ENCODE assay signal across 8 cellular contexts in genomic region chr19:4606921-4607678, GRCh38.
DNase-seq lines count a peak whose midpoint lies in the region; ATAC-seq, FAIRE-seq and TF ChIP-seq lines count a peak whose summit lies in the region.

No MANE protein-coding gene starts in this region.

- no peaks in the 10 kb centered on the region for H3K36me3 ChIP-seq in HEK293 (ENCODE audit: control insufficient read depth in 2 of 2, insufficient read depth in 1 of 2, low read length in 2 of 2)

- H3K4me3 ChIP-seq in HEK293 (ENCODE audit: low read depth, low read length), result no peak overlapping the region

- no peak for TF ChIP-seq CTCF in HEK293 (tag by site-specific recombination; IDR thresholded peaks at IDR 0.05)

- CTCF ChIA-PET in HEK293 (lab: Yijun Ruan, JAX), result interaction anchor here (0.7 to 1.5 kb wide), 3 partner anchors 20 to 40 kb away, joined by 3 to 4 read pairs (median 3); no protein-coding TSS in a partner anchor

- intact Hi-C loops in posterior cingulate gyrus (cut with DNase I), result no loop called here

- H3K27ac ChIP-seq in HEK293 (ENCODE audit: extremely low read depth, low read depth, low read length), result no peak overlapping the region

- DNase-seq in NCI-H524 treated with DMSO at 0.1 percent for 48 hours (lab: John Stamatoyannopoulos, UW) (peak; percentile 70), foreskin melanocyte (peak; percentile 48), posterior cingulate gyrus (peak in 9 of 10 donors; percentile 20 to 93 (median 40)), kidney glomerular epithelial cell (lab: John Stamatoyannopoulos, UW) (no peak), GM19239 (ENCODE audit: insufficient read length, low spot score) (no peak)

- POLR2A ChIA-PET in HEK293 (lab: Yijun Ruan, JAX), result interaction anchor here (0.5 to 1.1 kb wide), 3 partner anchors 10 to 1130 kb away, joined by 3 read pairs; no protein-coding TSS in a partner anchor

- ATAC-seq in GM18909 (IDR thresholded peaks at IDR 0.05; ENCODE audit: poor library complexity, unreplicated experiment) (no peak), HG02759 (IDR thresholded peaks at IDR 0.05; ENCODE audit: unreplicated experiment) (no peak)

- no peaks in the 10 kb centered on the region for H3K9me3 ChIP-seq in HEK293 (ENCODE audit: control insufficient read depth, insufficient read depth, low read depth, low read length)

- H3K4me1 ChIP-seq in HEK293 (ENCODE audit: control insufficient read depth, insufficient read depth, low read length), result no peaks in the 10 kb centered on the region

- no peak for FAIRE-seq in GM19239 (lab: Jason Lieb, UNC)

TF ChIP-seq in HEK293, 187 proteins besides CTCF, POLR2A, EP300 and RAD21:
- TF ChIP-seq PATZ1 (tag by site-specific recombination; IDR thresholded peaks at IDR 0.05), result peak; percentile 44; the same call in 1 of the 2 replicates
- TF ChIP-seq ZSCAN16 (tag by site-specific recombination; IDR thresholded peaks at IDR 0.05), result no peak
- no peak for TF ChIP-seq ZNF184 (tag by site-specific recombination; IDR thresholded peaks at IDR 0.05)
- TF ChIP-seq ZBTB8A (tag by site-specific recombination; IDR thresholded peaks at IDR 0.05), result peak; percentile 96
- no peak for TF ChIP-seq ZNF350 (tag by site-specific recombination; IDR thresholded peaks at IDR 0.05)
- TF ChIP-seq ZBTB49 (tag by site-specific recombination; IDR thresholded peaks at IDR 0.05; ENCODE audit: low read depth), result no peak
- no peak for TF ChIP-seq KLF1 (tag by site-specific recombination; IDR thresholded peaks at IDR 0.05)
- TF ChIP-seq SP2 (tag by site-specific recombination; IDR thresholded peaks at IDR 0.05), result peak; percentile 39; the same call in 1 of the 2 replicates
- TF ChIP-seq ZNF600 (tag by site-specific recombination; IDR thresholded peaks at IDR 0.05), result peak; percentile 91
- no peak for TF ChIP-seq ZNF677 (tag by site-specific recombination; IDR thresholded peaks at IDR 0.05)
- TF ChIP-seq ZNF623 (tag by site-specific recombination; IDR thresholded peaks at IDR 0.05), result no peak
- no peak for TF ChIP-seq ZSCAN4 (tag by site-specific recombination; IDR thresholded peaks at IDR 0.05)
- peak; percentile 76 for TF ChIP-seq KLF17 (tag by site-specific recombination; IDR thresholded peaks at IDR 0.05)
- no peak for TF ChIP-seq ZNF513 (tag by site-specific recombination; IDR thresholded peaks at IDR 0.05)
- peak; percentile 50 for TF ChIP-seq ZIC2 (tag by site-specific recombination; IDR thresholded peaks at IDR 0.05)
- TF ChIP-seq ZNF341 (tag by site-specific recombination; IDR thresholded peaks at IDR 0.05; ENCODE audit: low read depth), result peak; percentile 41
- TF ChIP-seq ZEB2 (tag by site-specific recombination; IDR thresholded peaks at IDR 0.05), result peak; percentile 55; the same call in 1 of the 2 replicates

Comparison
In these comparisons a context has a peak if more than half of its experiments do, and no peak if none do; other contexts are left out.
1. DNase-seq: peak in NCI-H524 treated with DMSO at 0.1 percent for 48 hours (single experiment), foreskin melanocyte (single experiment) and posterior cingulate gyrus (9 of 10); none in kidney glomerular epithelial cell (single experiment) and GM19239 (single experiment).